In genomic region chr15:70094690-70095311, GRCh38 we compare ENCODE assay signal across 8 cellular contexts. TPM values are rescaled to one million over a fixed set of nuclear protein-coding genes. Genes with fewer than 3 reads are reported as not detected.
DNase-seq lines count a peak whose midpoint lies in the region; ATAC-seq, FAIRE-seq and TF ChIP-seq lines count a peak whose summit lies in the region.

No MANE protein-coding gene starts in this region.

- POLR2A ChIA-PET in HepG2 (lab: Yijun Ruan, JAX) = interaction anchor here (12.3 kb wide), 1 partner anchor 17 kb away, joined by 152 read pairs; no protein-coding TSS in a partner anchor

- TF ChIP-seq CTCF in AG09309 (IDR thresholded peaks at IDR 0.05; ENCODE audit: control insufficient read depth, insufficient read depth, low read depth, low read length, missing control alignments) = no peak
- no peak for TF ChIP-seq CTCF in HepG2 (CRISPR knock-in tag; IDR thresholded peaks at IDR 0.05)
- no peak for TF ChIP-seq CTCF in transverse colon (IDR thresholded peaks at IDR 0.05)

- DNase-seq in AG09309 (ENCODE audit: low read depth) = no peak
- peak; percentile 79 for DNase-seq in Jurkat, Clone E6-1 (ENCODE audit: low read depth, low spot score)
- no peak for DNase-seq in activated naive CD8-positive, alpha-beta T cell treated with anti-CD3 and anti-CD28 coated beads for 36 hours
- peak; percentile 47 for DNase-seq in HepG2 (ENCODE audit: low spot score)
- no peak for DNase-seq in transverse colon
- DNase-seq in kidney glomerular epithelial cell (lab: John Stamatoyannopoulos, UW) = no peak
- DNase-seq in AG08395 (ENCODE audit: low spot score) = no peak

- H3K4me1 Mint-ChIP-seq in activated naive CD8-positive, alpha-beta T cell treated with anti-CD3 and anti-CD28 coated beads for 36 hours = peaks cover 56% of the 10 kb centered on the region

- in situ Hi-C loops in HepG2 (cut with HindIII; ENCODE audit: extremely low pct_ligation_motif_present, low pct_unique_long_range_greater_than_20kb) = loop anchor here (25.0 kb wide), 1 partner anchor 632 kb away; the partner anchor contains the start of gene RPLP1
- in situ Hi-C loops in transverse colon (cut with MboI; ENCODE audit: low pct_ligation_motif_present in 1 of 4, low pct_unique_long_range_greater_than_20kb in 1 of 4, low sequenced_read_pairs in 3 of 4) = no loop called here

- H3K4me1 ChIP-seq in HepG2 (ENCODE audit: insufficient read depth, low read length) (peaks cover 69% of the 10 kb centered on the region), transverse colon (peaks cover 46 to 69% (median 67%) of the 10 kb centered on the region in 4 donors)

- H3K9ac ChIP-seq in HepG2 (ENCODE audit: insufficient read depth, low read depth, low read length) = peak overlapping the region; percentile 81; the same call in 1 of the 2 replicates

- H3K9me3 Mint-ChIP-seq in activated naive CD8-positive, alpha-beta T cell treated with anti-CD3 and anti-CD28 coated beads for 36 hours = no peaks in the 10 kb centered on the region

- H3K27me3 Mint-ChIP-seq in activated naive CD8-positive, alpha-beta T cell treated with anti-CD3 and anti-CD28 coated beads for 36 hours = no peaks in the 10 kb centered on the region

- CTCF ChIA-PET in HepG2 (lab: Yijun Ruan, JAX; ENCODE audit: low intra/inter-chr PET ratio, low total read pairs) = no interaction called here

- peaks cover 66% of the 10 kb centered on the region for H4K20me1 ChIP-seq in HepG2 (ENCODE audit: insufficient read depth, low read length)

- peak overlapping the region; percentile 99 for H3K4me3 Mint-ChIP-seq in activated naive CD8-positive, alpha-beta T cell treated with anti-CD3 and anti-CD28 coated beads for 36 hours

- no peak overlapping the region for H2AFZ ChIP-seq in HepG2 (ENCODE audit: low read length)

- no TSS peak for BruUV-seq in HepG2 (replicated peaks; lab: Mats Ljungman, UMichigan)

- peaks cover 47% of the 10 kb centered on the region for H3K36me3 Mint-ChIP-seq in activated naive CD8-positive, alpha-beta T cell treated with anti-CD3 and anti-CD28 coated beads for 36 hours

- intact Hi-C loops in HepG2 (cut with micrococcal nuclease; ENCODE audit: unreplicated experiment) = loop anchor here (5.0 kb wide), 2 partner anchors 102 to 502 kb away; no protein-coding TSS in a partner anchor
- intact Hi-C loops in transverse colon (cut with DNase I; ENCODE audit: low total_unique reads) = loop anchor here (5.0 to 10.0 kb wide), 2 partner anchors 170 to 228 kb away; no protein-coding TSS in a partner anchor

- no peak for FAIRE-seq in HepG2 (lab: Jason Lieb, UNC)

- TF ChIP-seq RAD21 in HepG2 (CRISPR knock-in tag; IDR thresholded peaks at IDR 0.05) = no peak

- H3K27me3 ChIP-seq in HepG2 (ENCODE audit: control insufficient read depth in 1 of 2, insufficient read depth in 2 of 2, low read length in 2 of 2) (no peaks in the 10 kb centered on the region), transverse colon (no peaks in the 10 kb centered on the region)

- TF ChIP-seq POLR2A in HepG2 (IDR thresholded peaks at IDR 0.05; ENCODE audit: insufficient read depth in 1 of 2, low read depth in 2 of 2, low read length in 2 of 2) (no peak), transverse colon (IDR thresholded peaks at IDR 0.05) (no peak)

- peak overlapping the region; percentile 96 for H3K4me2 ChIP-seq in HepG2 (ENCODE audit: low read depth, low read length)

- H3K79me2 ChIP-seq in HepG2 (ENCODE audit: insufficient read depth, low read length) = peaks cover 58% of the 10 kb centered on the region

- WGBS in HepG2 (ENCODE audit: low lambda C conversion rate) = 44% methylated on average over 8 of the region's 8 CpGs
- 17 to 22% methylated on average over 3 to 8 of the region's 8 CpGs for WGBS in transverse colon (ENCODE audit: low coverage in 1 of 2), 2 donors

- no peak overlapping the region for H3K27ac ChIP-seq in HepG2 (ENCODE audit: extremely low read length, insufficient read depth, low read length)
- peak overlapping the region; percentile 95 to 97 (median 96) for H3K27ac ChIP-seq in transverse colon

- H3K9me3 ChIP-seq in HepG2 (ENCODE audit: low read length) = no peaks in the 10 kb centered on the region
- no peaks in the 10 kb centered on the region for H3K9me3 ChIP-seq in transverse colon

- ATAC-seq in HepG2 = no peak
- no peak for ATAC-seq in GM21390 (IDR thresholded peaks at IDR 0.05; ENCODE audit: unreplicated experiment)

- TF ChIP-seq EP300 in HepG2 (IDR thresholded peaks at IDR 0.05; ENCODE audit: low read depth in 2 of 2, low read length in 2 of 2) = no peak
- no peak for TF ChIP-seq EP300 in HepG2 (CRISPR knock-in tag; IDR thresholded peaks at IDR 0.05; ENCODE audit: borderline replicate concordance)
- no peak for TF ChIP-seq EP300 in transverse colon (IDR thresholded peaks at IDR 0.05; ENCODE audit: low read depth)

- H3K36me3 ChIP-seq in HepG2 (replicated peaks in 1 of 2; ENCODE audit: control insufficient read depth in 1 of 2, insufficient read depth in 2 of 2, low read length in 2 of 2) = peaks cover 8 to 22% of the 10 kb centered on the region in 2 experiments; a peak in 4 of 5 replicates
- H3K36me3 ChIP-seq in transverse colon = no peaks in the 10 kb centered on the region

- H3K4me3 ChIP-seq in AG09309 (ENCODE audit: control insufficient read depth, low read depth, low read length) = peak overlapping the region; percentile 73
- H3K4me3 ChIP-seq in Jurkat, Clone E6-1 (ENCODE audit: low read length) = peak overlapping the region; percentile 82
- peak overlapping the region; percentile 83 to 88 (median 84) for H3K4me3 ChIP-seq in HepG2 (replicated peaks in 1 of 3; ENCODE audit: insufficient read depth in 1 of 3, low read depth in 2 of 3, low read length in 3 of 3)
- peak overlapping the region; percentile 86 to 94 (median 88) for H3K4me3 ChIP-seq in transverse colon

- H3K27ac Mint-ChIP-seq in activated naive CD8-positive, alpha-beta T cell treated with anti-CD3 and anti-CD28 coated beads for 36 hours = peak overlapping the region; percentile 66

TF ChIP-seq in HepG2, 621 proteins besides CTCF, POLR2A, EP300 and RAD21 (continues in another document):
- peak; percentile 87 for TF ChIP-seq SAP130 (CRISPR knock-in tag; IDR thresholded peaks at IDR 0.05; ENCODE audit: low read depth)
- 0 out of 2 replicates have a peak, but pooled peaks have one; percentile 36 for TF ChIP-seq ZNF331 (CRISPR knock-in tag; IDR thresholded peaks at IDR 0.05)
- TF ChIP-seq GMEB1 (CRISPR knock-in tag; IDR thresholded peaks at IDR 0.05; ENCODE audit: borderline replicate concordance) = no peak
- TF ChIP-seq SRSF1 (optimal IDR thresholded peaks at IDR 0.05; ENCODE audit: low read depth, low read length) = no peak
- TF ChIP-seq FOXK1 (CRISPR knock-in tag; IDR thresholded peaks at IDR 0.05; ENCODE audit: borderline replicate concordance, low read depth) = peak; percentile 67; the same call in 1 of the 2 replicates
- TF ChIP-seq DRAP1 (CRISPR knock-in tag; IDR thresholded peaks at IDR 0.05) = peak; percentile 30; the same call in 1 of the 2 replicates
- TF ChIP-seq ZNF878 (CRISPR knock-in tag; IDR thresholded peaks at IDR 0.05) = peak; percentile 60

RNA-seq across cellular contexts. Expression of gene TLE3, which starts 2.9 kb away (rescaled TPM):
- 69.4 TPM for polyA plus RNA-seq in Jurkat, Clone E6-1 (2012; ENCODE audit: insufficient read depth, insufficient read length)
- 10 to 100 TPM; 70.8 to 71.6 TPM for total RNA-seq in activated naive CD8-positive, alpha-beta T cell treated with anti-CD3 and anti-CD28 coated beads for 36 hours
- total RNA-seq in HepG2 (2016; rRNA removed; fragmentation: Illumina TruSeq; extraction: Trizol) (11.9 TPM in 2 replicates), transverse colon (100 to 1,000 TPM in 2 of 4 donors, 10 to 100 TPM in 2; 49.8 to 223 (median 114) TPM)
- 4.3 and 4.6 TPM in 2 replicates for total RNA-seq in HepG2 (2016; cell fraction: cytosol; rRNA removed; fragmentation: Illumina TruSeq; extraction: Trizol; ENCODE audit: low read depth)
- 11.3 and 13.4 TPM in 2 replicates for total RNA-seq in HepG2 (2016; cell fraction: insoluble cytoplasmic fraction; rRNA removed; fragmentation: Illumina TruSeq; extraction: Trizol)
- total RNA-seq in HepG2 (2016; cell fraction: membrane; rRNA removed; fragmentation: Illumina TruSeq; extraction: Trizol) = 6.8 and 8.2 TPM in 2 replicates
- total RNA-seq in HepG2 (2016; cell fraction: nucleus; rRNA removed; fragmentation: Illumina TruSeq; extraction: Trizol) = 17.8 and 18.8 TPM in 2 replicates
- polyA plus RNA-seq in HepG2 (2011; rRNA removed) = 10.8 and 13.8 TPM in 2 replicates
- polyA plus RNA-seq in HepG2 (2011; cell fraction: cytosol; rRNA removed) = 7.1 and 8.6 TPM in 2 replicates
- 48.8 and 69.4 TPM in 2 replicates for polyA plus RNA-seq in HepG2 (2011; cell fraction: nucleus; rRNA removed)
- polyA plus RNA-seq in HepG2 (2012) = 21.9 and 27.0 TPM in 2 replicates
- 0.89 and 1.1 TPM in 2 replicates for polyA plus RNA-seq in HepG2 (2016; cell fraction: cytosol; fragmentation: Illumina TruSeq; extraction: Trizol; ENCODE audit: low read depth)
- polyA plus RNA-seq in HepG2 (2016; cell fraction: insoluble cytoplasmic fraction; fragmentation: Illumina TruSeq; extraction: Trizol; ENCODE audit: low read depth) = 11.5 and 15.8 TPM in 2 replicates
- 2.4 and 4.2 TPM in 2 replicates for polyA plus RNA-seq in HepG2 (2016; cell fraction: membrane; fragmentation: Illumina TruSeq; extraction: Trizol; ENCODE audit: low read depth)
- 22.7 and 23.0 TPM in 2 replicates for polyA plus RNA-seq in HepG2 (2016; cell fraction: nucleus; fragmentation: Illumina TruSeq; extraction: Trizol; ENCODE audit: insufficient read depth, low read depth)
- polyA minus RNA-seq in HepG2 (2011; rRNA and poly(A)+ RNA removed; ENCODE audit: low replicate concordance) = 51.1 and 121 TPM in 2 replicates
- polyA minus RNA-seq in HepG2 (2011; cell fraction: cytosol; rRNA and poly(A)+ RNA removed) = 16.1 and 16.6 TPM in 2 replicates
- 57.1 and 60.3 TPM in 2 replicates for polyA minus RNA-seq in HepG2 (2011; cell fraction: nucleus; rRNA and poly(A)+ RNA removed)

Comparison
In these comparisons a context has a peak if more than half of its experiments do, and no peak if none do; other contexts are left out.
1. DNase-seq: peak in Jurkat, Clone E6-1 (single experiment) and HepG2 (single experiment); none in AG09309 (single experiment), activated naive CD8-positive, alpha-beta T cell treated with anti-CD3 and anti-CD28 coated beads for 36 hours (single experiment), transverse colon (single experiment), kidney glomerular epithelial cell (single experiment) and AG08395 (single experiment).
2. Peak in every context shown above with its lines, with median percentiles within 50 percentile points of each other: H3K4me3 ChIP-seq.